20 cellular contexts compared by ENCODE assay signal in the genomic region with DNA sequence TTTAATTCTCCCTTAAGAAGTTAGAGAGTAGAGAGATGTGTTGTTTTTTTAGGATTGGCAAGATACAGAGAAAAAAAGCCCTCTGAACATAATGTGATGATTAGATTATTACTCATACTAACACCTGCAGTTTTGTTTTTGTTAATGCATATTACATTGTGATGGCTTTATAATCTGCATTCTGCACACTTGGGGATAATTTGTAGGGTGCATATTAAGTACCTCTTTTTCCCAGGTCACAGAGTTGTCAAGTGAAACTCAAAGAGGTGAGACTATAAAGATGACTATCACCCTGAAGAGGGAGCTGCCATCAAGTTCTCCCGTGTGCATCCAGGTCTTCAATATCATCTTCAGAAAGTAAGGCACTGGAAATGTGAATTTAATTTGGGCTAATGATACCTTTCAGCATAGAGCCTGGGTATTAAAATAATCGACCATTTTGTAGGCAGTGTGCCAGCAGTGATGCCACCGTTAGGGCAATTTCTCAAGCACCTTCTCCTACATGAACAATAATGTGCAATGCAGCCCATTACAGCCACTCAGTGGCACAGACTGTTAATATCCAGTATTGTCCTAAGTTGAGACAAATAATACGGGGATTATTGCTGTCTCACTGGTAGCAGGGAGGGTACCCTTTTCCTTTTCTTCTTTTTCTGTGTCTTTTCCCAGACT. TPM values are rescaled to one million over a fixed set of nuclear protein-coding genes. Genes with fewer than 3 reads are reported as not detected.
DNase-seq lines count a peak whose midpoint lies in the region; ATAC-seq and TF ChIP-seq lines count a peak whose summit lies in the region.
"Had no signal": no experiment of that assay in that cellular context is flagged by ENCODE, and none has a peak within 500 bp of the region (broad histone marks: within the 10 kb centered on the region; RNA-seq: fewer than 3 reads in every experiment).

No MANE protein-coding gene starts in this region.

- no peak overlapping the region for H3K4me3 Mint-ChIP-seq in activated CD4-positive, alpha-beta T cell treated with anti-CD3 and anti-CD28 coated beads for 36 hours
- peak overlapping the region; percentile 33 to 62 for H3K4me3 Mint-ChIP-seq in stimulated activated naive B cell treated with anti-CD40 and anti-IgM and Interleukin-4, amounts not matched to agents 10 μg/mL and 1 μg/mL and 100 μg/mL, for 72 hours
- H3K4me3 Mint-ChIP-seq in activated CD8-positive, alpha-beta memory T cell treated with anti-CD3 and anti-CD28 coated beads, Interleukin-2, amount 10 ng/mL, durations not matched to agents 7 days and 5 days: no peak overlapping the region
- H3K4me3 Mint-ChIP-seq: CD8-positive, alpha-beta memory T cell had no signal

- H3K4me3 ChIP-seq in GM12875 (ENCODE audit: low read depth, low read length): peak overlapping the region; percentile 8
- H3K4me3 ChIP-seq: GM23248, mucosa of descending colon, Peyer's patch, right atrium auricular region had no signal

- H3K27ac Mint-ChIP-seq in activated CD4-positive, alpha-beta T cell treated with anti-CD3 and anti-CD28 coated beads for 36 hours: no peak overlapping the region
- peak overlapping the region; percentile 85 for H3K27ac Mint-ChIP-seq in stimulated activated naive B cell treated with anti-CD40 and anti-IgM and Interleukin-4, amounts not matched to agents 10 μg/mL and 1 μg/mL and 100 μg/mL, for 72 hours
- no peak overlapping the region for H3K27ac Mint-ChIP-seq in activated CD8-positive, alpha-beta memory T cell treated with anti-CD3 and anti-CD28 coated beads, Interleukin-2, amount 10 ng/mL, durations not matched to agents 7 days and 5 days
- H3K27ac Mint-ChIP-seq: CD8-positive, alpha-beta memory T cell had no signal

- CTCF ChIA-PET in activated CD4-positive, alpha-beta T cell treated with anti-CD3 and anti-CD28 coated beads for 36 hours (lab: Charles Lee): interaction anchor here (0.7 kb wide), 1 partner anchor 18 kb away, joined by 4 read pairs; no protein-coding TSS in a partner anchor
- CTCF ChIA-PET in activated CD8-positive, alpha-beta memory T cell treated with anti-CD3 and anti-CD28 coated beads, Interleukin-2, amount 10 ng/mL, durations not matched to agents 7 days and 5 days (lab: Charles Lee): no interaction called here

- no peaks in the 10 kb centered on the region for H3K9me3 Mint-ChIP-seq in activated CD4-positive, alpha-beta T cell treated with anti-CD3 and anti-CD28 coated beads for 36 hours (ENCODE audit: low read depth)
- H3K9me3 Mint-ChIP-seq in stimulated activated naive B cell treated with anti-CD40 and anti-IgM and Interleukin-4, amounts not matched to agents 10 μg/mL and 1 μg/mL and 100 μg/mL, for 72 hours: no peaks in the 10 kb centered on the region
- H3K9me3 Mint-ChIP-seq in activated CD8-positive, alpha-beta memory T cell treated with anti-CD3 and anti-CD28 coated beads, Interleukin-2, amount 10 ng/mL, durations not matched to agents 7 days and 5 days (ENCODE audit: low read depth): no peaks in the 10 kb centered on the region
- H3K9me3 Mint-ChIP-seq: CD8-positive, alpha-beta memory T cell had no signal

- peaks cover 4% of the 10 kb centered on the region for H3K4me1 Mint-ChIP-seq in activated CD4-positive, alpha-beta T cell treated with anti-CD3 and anti-CD28 coated beads for 36 hours
- peaks cover 21 to 35% of the 10 kb centered on the region in 2 donors for H3K4me1 Mint-ChIP-seq in stimulated activated naive B cell treated with anti-CD40 and anti-IgM and Interleukin-4, amounts not matched to agents 10 μg/mL and 1 μg/mL and 100 μg/mL, for 72 hours
- H3K4me1 Mint-ChIP-seq in activated CD8-positive, alpha-beta memory T cell treated with anti-CD3 and anti-CD28 coated beads, Interleukin-2, amount 10 ng/mL, durations not matched to agents 7 days and 5 days: no peaks in the 10 kb centered on the region
- H3K4me1 Mint-ChIP-seq: CD8-positive, alpha-beta memory T cell had no signal

- ATAC-seq in activated CD4-positive, alpha-beta T cell treated with anti-CD3 and anti-CD28 coated beads for 36 hours: peak; percentile 47
- ATAC-seq in stimulated activated naive B cell treated with anti-CD40 and anti-IgM and Interleukin-4, amounts not matched to agents 10 μg/mL and 1 μg/mL and 100 μg/mL, for 72 hours (replicated peaks): no peak
- ATAC-seq in omental fat pad (ENCODE audit: low FRiP score): no peak
- ATAC-seq in activated CD8-positive, alpha-beta memory T cell treated with anti-CD3 and anti-CD28 coated beads, Interleukin-2, amount 10 ng/mL, durations not matched to agents 7 days and 5 days: no peak
- ATAC-seq: left colon had no signal

- POLR2A ChIA-PET in activated CD4-positive, alpha-beta T cell treated with anti-CD3 and anti-CD28 coated beads for 36 hours (lab: Charles Lee): no interaction called here

- no peaks in the 10 kb centered on the region for H3K27me3 Mint-ChIP-seq in activated CD4-positive, alpha-beta T cell treated with anti-CD3 and anti-CD28 coated beads for 36 hours
- H3K27me3 Mint-ChIP-seq in stimulated activated naive B cell treated with anti-CD40 and anti-IgM and Interleukin-4, amounts not matched to agents 10 μg/mL and 1 μg/mL and 100 μg/mL, for 72 hours: no peaks in the 10 kb centered on the region
- H3K27me3 Mint-ChIP-seq in activated CD8-positive, alpha-beta memory T cell treated with anti-CD3 and anti-CD28 coated beads, Interleukin-2, amount 10 ng/mL, durations not matched to agents 7 days and 5 days: no peaks in the 10 kb centered on the region

- TF ChIP-seq CTCF in GM12875 (IDR thresholded peaks at IDR 0.05; ENCODE audit: borderline replicate concordance, insufficient read depth, low read depth, low read length): no peak
- no peak for TF ChIP-seq CTCF in omental fat pad (IDR thresholded peaks at IDR 0.05)

- H3K36me3 Mint-ChIP-seq in activated CD4-positive, alpha-beta T cell treated with anti-CD3 and anti-CD28 coated beads for 36 hours (ENCODE audit: low read depth): no peaks in the 10 kb centered on the region
- no peaks in the 10 kb centered on the region for H3K36me3 Mint-ChIP-seq in stimulated activated naive B cell treated with anti-CD40 and anti-IgM and Interleukin-4, amounts not matched to agents 10 μg/mL and 1 μg/mL and 100 μg/mL, for 72 hours
- H3K36me3 Mint-ChIP-seq in activated CD8-positive, alpha-beta memory T cell treated with anti-CD3 and anti-CD28 coated beads, Interleukin-2, amount 10 ng/mL, durations not matched to agents 7 days and 5 days: no peaks in the 10 kb centered on the region

- intact Hi-C loops in activated CD4-positive, alpha-beta T cell treated with anti-CD3 and anti-CD28 coated beads for 36 hours (cut with DNase I, micrococcal nuclease): no loop called here

- DNase-seq in activated CD4-positive, alpha-beta T cell treated with anti-CD3 and anti-CD28 coated beads for 36 hours: no peak
- no peak for DNase-seq in activated CD4-positive, alpha-beta T cell treated with anti-CD3 and anti-CD28 coated beads for 48 hours
- peak; percentile 78 for DNase-seq in NCI-H2227 treated with DMSO at 0.1 percent for 48 hours (lab: John Stamatoyannopoulos, UW)
- no peak for DNase-seq in stimulated activated naive B cell treated with anti-CD40 and anti-IgM and Interleukin-4, amounts not matched to agents 10 μg/mL and 1 μg/mL and 100 μg/mL, for 72 hours
- DNase-seq in omental fat pad (ENCODE audit: low spot score): no peak
- DNase-seq in activated CD8-positive, alpha-beta memory T cell treated with anti-CD3 and anti-CD28 coated beads, Interleukin-2, amount 10 ng/mL, durations not matched to agents 7 days and 5 days: no peak
- no peak for DNase-seq in stimulated activated CD4-positive, alpha-beta T cell treated with anti-CD3 and anti-CD28 coated beads, Interleukin-2, amount 100 ng/mL, for 48 hours
- DNase-seq: activated CD4-positive, alpha-beta T cell treated with anti-CD3 and anti-CD28 coated beads for 1 hour; anterior cingulate cortex; CD8-positive, alpha-beta memory T cell; effector memory CD4-positive, alpha-beta T cell; left colon; mucosa of descending colon; NCI-H2029; NCI-H526 treated with DMSO at 0.1 percent for 48 hours; Peyer's patch; SK-N-SH had no signal

RNA-seq across cellular contexts. Expression of gene PIWIL4, which starts 16.2 kb away (rescaled TPM):
- total RNA-seq in activated CD4-positive, alpha-beta T cell treated with anti-CD3 and anti-CD28 coated beads for 36 hours: under 1 TPM; 0.37 to 0.48 TPM
- total RNA-seq in omental fat pad: 1 to 10 TPM; 2.3 to 6.0 (median 2.7) TPM
- under 1 TPM; 0.75 to 0.79 TPM for total RNA-seq in activated CD8-positive, alpha-beta memory T cell treated with anti-CD3 and anti-CD28 coated beads, Interleukin-2, amount 10 ng/mL, durations not matched to agents 7 days and 5 days

RNA-seq across cellular contexts. Expression of gene FUT4, which starts 39.6 kb away (rescaled TPM):
- total RNA-seq in activated CD4-positive, alpha-beta T cell treated with anti-CD3 and anti-CD28 coated beads for 36 hours: 1 to 10 TPM; 4.4 to 4.9 TPM
- total RNA-seq in omental fat pad: 1 to 10 TPM; 4.2 to 7.4 (median 6.9) TPM
- total RNA-seq in activated CD8-positive, alpha-beta memory T cell treated with anti-CD3 and anti-CD28 coated beads, Interleukin-2, amount 10 ng/mL, durations not matched to agents 7 days and 5 days: 1 to 10 TPM; 5.8 to 6.5 TPM

Comparison
In these comparisons a context has a peak if more than half of its experiments do, and no peak if none do; other contexts are left out.
1. H3K4me3 Mint-ChIP-seq: peak in stimulated activated naive B cell treated with anti-CD40 and anti-IgM and Interleukin-4, amounts not matched to agents 10 μg/mL and 1 μg/mL and 100 μg/mL, for 72 hours (2 of 2); none in activated CD4-positive, alpha-beta T cell treated with anti-CD3 and anti-CD28 coated beads for 36 hours (single experiment) and activated CD8-positive, alpha-beta memory T cell treated with anti-CD3 and anti-CD28 coated beads, Interleukin-2, amount 10 ng/mL, durations not matched to agents 7 days and 5 days (single experiment).